19 cellular contexts compared by ENCODE assay signal in the genomic region with DNA sequence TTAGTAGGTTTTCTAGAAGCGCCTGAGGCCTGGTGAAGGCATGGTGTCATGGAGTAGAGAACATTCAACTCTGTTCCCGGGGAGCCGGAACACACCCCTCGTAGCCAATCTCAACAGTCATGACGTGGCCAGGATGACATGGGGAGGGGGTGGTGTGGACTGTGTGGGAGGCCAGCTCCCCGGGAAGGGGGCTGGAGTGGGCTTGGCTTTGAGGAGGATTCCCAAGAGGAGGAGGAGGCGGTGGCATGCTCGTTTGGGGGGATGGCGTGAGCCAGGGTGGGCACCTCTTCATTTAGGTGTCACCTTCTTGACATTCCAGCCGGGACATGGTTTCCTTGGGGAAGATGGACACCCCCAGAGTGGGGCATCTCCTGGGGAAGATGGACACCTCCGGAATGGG.
A peak's percentile ranks its signal among the peaks of the same experiment; 100 is the strongest.
DNase-seq lines count a peak whose midpoint lies in the region; ATAC-seq, FAIRE-seq and TF ChIP-seq lines count a peak whose summit lies in the region.
"Had no signal": no experiment of that assay in that cellular context is flagged by ENCODE, and none has a peak within 500 bp of the region (broad histone marks: within the 10 kb centered on the region; RNA-seq: fewer than 3 reads in every experiment).

No MANE protein-coding gene starts in this region.

- H3K4me3 Mint-ChIP-seq in T-cell, result peak overlapping the region in 1 of 3 donors; percentile 92
- peak overlapping the region in 1 of 5 donors; percentile 9 for H3K4me3 Mint-ChIP-seq in immature natural killer cell
- H3K4me3 Mint-ChIP-seq: activated B cell treated with CpG ODN at 0.5 μM for 24 hours, H9 had no signal

- TF ChIP-seq CTCF in left ventricle myocardium inferior (IDR thresholded peaks at IDR 0.05; ENCODE audit: borderline replicate concordance) (no peak), right atrium auricular region (IDR thresholded peaks at IDR 0.05) (no peak)

- no peak for DNase-seq in left ventricle myocardium inferior
- no peak for DNase-seq in right atrium auricular region (ENCODE audit: low spot score)
- no peak for DNase-seq in T-cell
- DNase-seq in immature natural killer cell, result no peak
- DNase-seq in urothelium cell line (ENCODE audit: low spot score), result no peak
- DNase-seq in NCI-H128 (lab: John Stamatoyannopoulos, UW; ENCODE audit: unreplicated experiment), result no peak
- DNase-seq in HEK293T (ENCODE audit: extremely low spot score), result no peak
- DNase-seq: activated B cell treated with CpG ODN at 0.5 μM for 24 hours; activated CD8-positive, alpha-beta memory T cell treated with anti-CD3 and anti-CD28 coated beads, Interleukin-2, amount 50 U/mL, for 48 hours; activated naive CD4-positive, alpha-beta T cell treated with anti-CD3 and anti-CD28 coated beads, Interleukin-2, amount 50 U/mL, for 16 hours; brain microvascular endothelial cell; dermis blood vessel endothelial cell; DMS 273 treated with DMSO at 0.1 percent for 48 hours; GDM1; H9; KG1; NCI-H2081 treated with DMSO at 0.1 percent for 48 hours; ovary had no signal

- H3K4me3 ChIP-seq in left ventricle myocardium inferior (no peak overlapping the region), right atrium auricular region (no peak overlapping the region)
- H3K4me3 ChIP-seq: ovary had no signal

- H3K27ac Mint-ChIP-seq in T-cell (peak overlapping the region; percentile 99 to 100), immature natural killer cell (peak overlapping the region; percentile 62 to 97 (median 76))
- H3K27ac Mint-ChIP-seq: activated B cell treated with CpG ODN at 0.5 μM for 24 hours had no signal

- CTCF ChIA-PET in T-cell (lab: Charles Lee) (no interaction called here), HEK293T (lab: Yijun Ruan, JAX) (interaction anchor here (0.8 kb wide), 1 partner anchor 24 kb away, joined by 3 read pairs; no protein-coding TSS in a partner anchor)

- no peaks in the 10 kb centered on the region for H3K9me3 Mint-ChIP-seq in T-cell
- no peaks in the 10 kb centered on the region for H3K9me3 Mint-ChIP-seq in immature natural killer cell
- H3K9me3 Mint-ChIP-seq: activated B cell treated with CpG ODN at 0.5 μM for 24 hours, H9 had no signal

- no peak for ATAC-seq in T-cell (replicated peaks in 1 of 4)
- ATAC-seq in HG02759 (IDR thresholded peaks at IDR 0.05; ENCODE audit: unreplicated experiment), result no peak

- peak overlapping the region; percentile 2 for H3K27ac ChIP-seq in left ventricle myocardium inferior (replicated peaks)
- H3K27ac ChIP-seq in right atrium auricular region, result no peak overlapping the region
- H3K27ac ChIP-seq: brain microvascular endothelial cell, ovary had no signal

- no peaks in the 10 kb centered on the region for H3K27me3 ChIP-seq in left ventricle myocardium inferior (ENCODE audit: low read depth)
- no peaks in the 10 kb centered on the region for H3K27me3 ChIP-seq in right atrium auricular region
- H3K27me3 ChIP-seq: brain microvascular endothelial cell, ovary had no signal

- intact Hi-C loops in left ventricle myocardium inferior (cut with micrococcal nuclease), result no loop called here

- H3K36me3 Mint-ChIP-seq in T-cell (peaks cover 15% of the 10 kb centered on the region), immature natural killer cell (peaks cover 0 to 13% (median 7%) of the 10 kb centered on the region in 3 donors)

- H3K9me3 ChIP-seq in left ventricle myocardium inferior (replicated peaks) (no peaks in the 10 kb centered on the region), right atrium auricular region (no peaks in the 10 kb centered on the region)
- H3K9me3 ChIP-seq: ovary had no signal

- H3K4me1 ChIP-seq in left ventricle myocardium inferior (peaks cover 90% of the 10 kb centered on the region), right atrium auricular region (peaks cover 0 to 49% of the 10 kb centered on the region in 2 donors)

- H3K36me3 ChIP-seq in left ventricle myocardium inferior (peaks cover 14% of the 10 kb centered on the region), right atrium auricular region (peaks cover 13% of the 10 kb centered on the region)
- H3K36me3 ChIP-seq: ovary had no signal

- POLR2A ChIA-PET in T-cell (lab: Charles Lee), result interaction anchor here in 1 of 2 donors (0.6 kb wide), 1 partner anchor 48 kb away, joined by 3 read pairs; no protein-coding TSS in a partner anchor
- POLR2A ChIA-PET in HEK293T (lab: Yijun Ruan, JAX), result no interaction called here

- peak; percentile 44 for FAIRE-seq in urothelium cell line (lab: Jason Lieb, UNC)

- H3K4me1 Mint-ChIP-seq in T-cell (peaks cover 87 to 92% (median 89%) of the 10 kb centered on the region in 3 donors), immature natural killer cell (peaks cover 80 to 87% of the 10 kb centered on the region in 2 donors)

- no peaks in the 10 kb centered on the region for H3K27me3 Mint-ChIP-seq in T-cell
- H3K27me3 Mint-ChIP-seq in immature natural killer cell (ENCODE audit: low read depth in 3 of 3), result peaks cover 0 to 3% (median 0%) of the 10 kb centered on the region in 3 donors
- H3K27me3 Mint-ChIP-seq: activated B cell treated with CpG ODN at 0.5 μM for 24 hours had no signal

TF ChIP-seq in HEK293T, 16 proteins besides CTCF, POLR2A, EP300 and RAD21:
- TF ChIP-seq HDGF (IDR thresholded peaks at IDR 0.05; ENCODE audit: borderline replicate concordance) (no peak), CTBP1 (IDR thresholded peaks at IDR 0.05; ENCODE audit: borderline replicate concordance) (no peak), L3MBTL2 (conservative IDR thresholded peaks at IDR 0.05) (no peak), FOXK2 (IDR thresholded peaks at IDR 0.05) (no peak), ARNT (IDR thresholded peaks at IDR 0.05) (no peak), NFRKB (IDR thresholded peaks at IDR 0.05) (no peak), LEF1 (IDR thresholded peaks at IDR 0.05; ENCODE audit: borderline replicate concordance) (no peak)
- TF ChIP-seq, protein P1, sequence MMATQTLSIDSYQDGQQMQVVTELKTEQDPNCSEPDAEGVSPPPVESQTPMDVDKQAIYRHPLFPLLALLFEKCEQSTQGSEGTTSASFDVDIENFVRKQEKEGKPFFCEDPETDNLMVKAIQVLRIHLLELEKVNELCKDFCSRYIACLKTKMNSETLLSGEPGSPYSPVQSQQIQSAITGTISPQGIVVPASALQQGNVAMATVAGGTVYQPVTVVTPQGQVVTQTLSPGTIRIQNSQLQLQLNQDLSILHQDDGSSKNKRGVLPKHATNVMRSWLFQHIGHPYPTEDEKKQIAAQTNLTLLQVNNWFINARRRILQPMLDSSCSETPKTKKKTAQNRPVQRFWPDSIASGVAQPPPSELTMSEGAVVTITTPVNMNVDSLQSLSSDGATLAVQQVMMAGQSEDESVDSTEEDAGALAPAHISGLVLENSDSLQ (IDR thresholded peaks at IDR 0.05), result no peak
TF ChIP-seq in HEK293T: peak in this region for 0.
